In the genomic region with DNA sequence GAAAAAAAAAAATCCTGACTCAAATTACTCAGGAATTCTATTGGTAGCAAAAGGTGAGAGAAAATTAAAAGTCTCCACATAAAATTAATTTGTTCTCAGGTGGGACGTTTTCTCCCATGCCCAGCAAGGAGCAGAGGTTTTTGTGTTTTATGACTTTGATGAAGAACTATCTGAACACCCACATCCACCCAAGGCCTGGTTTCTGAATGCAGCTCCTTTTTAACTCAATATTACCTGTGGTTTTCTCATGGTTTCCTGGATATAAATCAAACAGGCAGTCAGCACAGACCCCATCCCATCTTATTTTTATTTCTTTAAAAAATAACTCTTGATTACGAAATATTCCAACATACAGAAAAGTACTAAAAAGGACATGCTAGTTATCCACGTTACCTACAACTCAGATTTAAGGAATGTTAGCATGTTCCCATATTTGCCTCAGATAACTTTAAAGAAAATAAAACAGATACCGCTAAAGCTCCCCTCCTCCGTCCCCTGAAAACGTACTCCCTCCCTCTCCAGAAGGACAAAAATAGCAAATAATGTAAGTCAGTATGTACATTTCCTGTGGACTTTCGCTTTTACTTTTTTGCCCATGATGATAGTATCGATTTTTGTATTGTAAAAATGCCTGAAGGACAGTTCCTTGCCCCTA, we compare ENCODE assay signal across 16 cellular contexts. TPM values are rescaled to one million over a fixed set of nuclear protein-coding genes. Genes with fewer than 3 reads are reported as not detected.
DNase-seq lines count a peak whose midpoint lies in the region; ATAC-seq and TF ChIP-seq lines count a peak whose summit lies in the region.
"Had no signal": no experiment of that assay in that cellular context is flagged by ENCODE, and none has a peak within 500 bp of the region (broad histone marks: within the 10 kb centered on the region; RNA-seq: fewer than 3 reads in every experiment).

No MANE protein-coding gene starts in this region.

- no peak overlapping the region for H3K9ac ChIP-seq in mesenchymal stem cell (ENCODE audit: low read length)

- no peak overlapping the region for H2BK120ac ChIP-seq in mesenchymal stem cell (ENCODE audit: low read depth, low read length)

- no peak overlapping the region for H4K91ac ChIP-seq in mesenchymal stem cell (ENCODE audit: low read length)

- H3K27ac ChIP-seq in left ventricle myocardium inferior (replicated peaks) (peak overlapping the region; percentile 31), mesenchymal stem cell (ENCODE audit: low read length, poor library complexity, severe bottlenecking) (no peak overlapping the region), uterus (peak overlapping the region; percentile 70 to 73)
- H3K27ac ChIP-seq: A549, thoracic aorta had no signal

- H3K27me3 ChIP-seq in left ventricle myocardium inferior (ENCODE audit: low read depth) (no peaks in the 10 kb centered on the region), mesenchymal stem cell (ENCODE audit: control insufficient read depth in 1 of 2, insufficient read depth in 1 of 2, low read length in 2 of 2) (no peaks in the 10 kb centered on the region), uterus (no peaks in the 10 kb centered on the region)
- H3K27me3 ChIP-seq: MG63 had no signal

- no peak overlapping the region for H2AFZ ChIP-seq in mesenchymal stem cell (ENCODE audit: low read depth, low read length)

- no peak overlapping the region for H4K8ac ChIP-seq in mesenchymal stem cell (ENCODE audit: low read length)

- H3K18ac ChIP-seq in mesenchymal stem cell (ENCODE audit: low read depth in 1 of 2, low read length in 2 of 2): no peak overlapping the region

- H3K79me1 ChIP-seq in mesenchymal stem cell (replicated peaks; ENCODE audit: low read length, poor library complexity, severe bottlenecking): peaks cover 5% of the 10 kb centered on the region

- H3K27me3 Mint-ChIP-seq in chondrocyte (ENCODE audit: low read depth): no peaks in the 10 kb centered on the region

- TF ChIP-seq CTCF in left ventricle myocardium inferior (IDR thresholded peaks at IDR 0.05; ENCODE audit: borderline replicate concordance) (no peak), chondrocyte (IDR thresholded peaks at IDR 0.05) (no peak), uterus (IDR thresholded peaks at IDR 0.05) (no peak)

- no peak for ATAC-seq in HG02798 (IDR thresholded peaks at IDR 0.05; ENCODE audit: poor library complexity, unreplicated experiment)
- ATAC-seq: A549 had no signal

- H3K4me2 ChIP-seq in mesenchymal stem cell (ENCODE audit: low read length, poor library complexity, severe bottlenecking): peak overlapping the region; percentile 67
- H3K4me2 ChIP-seq: A549 had no signal

- no peak for TF ChIP-seq POLR2A in uterus (IDR thresholded peaks at IDR 0.05)

- intact Hi-C loops in left ventricle myocardium inferior (cut with micrococcal nuclease): no loop called here
- intact Hi-C loops in cardiac septum (cut with DNase I): no loop called here
- intact Hi-C loops in uterus (cut with DNase I; ENCODE audit: low total_unique reads): no loop called here

- H3K36me3 ChIP-seq in left ventricle myocardium inferior (no peaks in the 10 kb centered on the region), mesenchymal stem cell (ENCODE audit: control insufficient read depth in 1 of 2, insufficient read depth in 2 of 2, low read depth in 1 of 2, low read length in 2 of 2) (peaks cover 0 to 16% of the 10 kb centered on the region in 2 experiments), uterus (no peaks in the 10 kb centered on the region)
- H3K36me3 ChIP-seq: MG63, thoracic aorta had no signal

- no peak overlapping the region for H3K4ac ChIP-seq in mesenchymal stem cell (ENCODE audit: low read depth in 1 of 2, low read length in 2 of 2)

- no peak overlapping the region for H3K23ac ChIP-seq in mesenchymal stem cell (ENCODE audit: low read length in 2 of 2)

- no peak overlapping the region for H3K14ac ChIP-seq in mesenchymal stem cell (ENCODE audit: low read length in 2 of 2)

- no peaks in the 10 kb centered on the region for H3K9me3 ChIP-seq in left ventricle myocardium inferior (replicated peaks)
- H3K9me3 ChIP-seq in mesenchymal stem cell (ENCODE audit: control insufficient read depth, low read length): no peaks in the 10 kb centered on the region
- H3K9me3 ChIP-seq in uterus: no peaks in the 10 kb centered on the region
- H3K9me3 ChIP-seq: A549, MG63, thoracic aorta had no signal

- H3K4me1 ChIP-seq in left ventricle myocardium inferior (peaks cover 30% of the 10 kb centered on the region), mesenchymal stem cell (ENCODE audit: control insufficient read depth, insufficient read depth, low read depth, low read length) (peaks cover 7% of the 10 kb centered on the region), uterus (peaks cover 10% of the 10 kb centered on the region in 2 donors)
- H3K4me1 ChIP-seq: A549 had no signal

- no peak for DNase-seq in left ventricle myocardium inferior
- DNase-seq in cardiac septum (ENCODE audit: low spot score): no peak
- no peak for DNase-seq in chondrocyte (ENCODE audit: low spot score)
- DNase-seq in mesenchymal stem cell: peak; percentile 16
- DNase-seq in uterus: no peak
- no peak for DNase-seq in SW 1271 (lab: John Stamatoyannopoulos, UW)
- no peak for DNase-seq in NCI-H2107 (lab: John Stamatoyannopoulos, UW)
- DNase-seq: activated CD4-positive, CD25-positive, alpha-beta regulatory T cell; activated gamma-delta T cell treated with Interleukin-2 at 50 U/mL for 16 hours; kidney; MG63; NCI-H2081 treated with DMSO at 0.1 percent for 48 hours had no signal

- H2BK12ac ChIP-seq in mesenchymal stem cell (ENCODE audit: low read length in 2 of 2): no peak overlapping the region

- H2BK15ac ChIP-seq in mesenchymal stem cell (ENCODE audit: low read depth, poor library complexity, severe bottlenecking): no peak overlapping the region

- WGBS in mesenchymal stem cell: 76% methylated on average over 6 of the region's 8 CpGs

- H3K4me3 Mint-ChIP-seq in chondrocyte (ENCODE audit: unreplicated experiment): peak overlapping the region; percentile 62

- no peaks in the 10 kb centered on the region for H3K9me3 Mint-ChIP-seq in chondrocyte (ENCODE audit: low read depth)

- H2BK5ac ChIP-seq in mesenchymal stem cell (ENCODE audit: low read depth, low read length, poor library complexity, severe bottlenecking): no peak overlapping the region

- H3K4me3 ChIP-seq in left ventricle myocardium inferior: no peak overlapping the region
- H3K4me3 ChIP-seq in mesenchymal stem cell (ENCODE audit: insufficient read depth in 1 of 2, low read depth in 1 of 2, low read length in 2 of 2): no peak overlapping the region
- no peak overlapping the region for H3K4me3 ChIP-seq in uterus
- H3K4me3 ChIP-seq: A549, MG63, thoracic aorta had no signal

- H3K36me3 Mint-ChIP-seq in chondrocyte (ENCODE audit: low read depth): no peaks in the 10 kb centered on the region

- peak overlapping the region; percentile 73 for H3K27ac Mint-ChIP-seq in chondrocyte (ENCODE audit: unreplicated experiment)

- H2AK5ac ChIP-seq in mesenchymal stem cell (ENCODE audit: low read length, severe bottlenecking): no peak overlapping the region

- peaks cover 48% of the 10 kb centered on the region for H3K4me1 Mint-ChIP-seq in chondrocyte (ENCODE audit: low read depth)

RNA-seq across cellular contexts. Expression of gene GLI3, which starts 43.4 kb away (rescaled TPM):
- total RNA-seq in left ventricle myocardium inferior: 5.5 TPM
- 10.5 TPM for total RNA-seq in cardiac septum
- total RNA-seq in chondrocyte: 11.7 to 37.8 TPM (median 12.1 TPM) in 3 replicates
- 10.2 TPM for polyA plus RNA-seq in mesenchymal stem cell (2013, experiment 1 of 2)
- polyA plus RNA-seq in mesenchymal stem cell (2013, experiment 2 of 2): 10.0 TPM
- 100 to 1,000 TPM in 1 of 4 donors, 10 to 100 TPM in 3; 16.5 to 105 (median 22.6) TPM for total RNA-seq in uterus
- total RNA-seq: HT-29 had no signal
